In the genomic region with DNA sequence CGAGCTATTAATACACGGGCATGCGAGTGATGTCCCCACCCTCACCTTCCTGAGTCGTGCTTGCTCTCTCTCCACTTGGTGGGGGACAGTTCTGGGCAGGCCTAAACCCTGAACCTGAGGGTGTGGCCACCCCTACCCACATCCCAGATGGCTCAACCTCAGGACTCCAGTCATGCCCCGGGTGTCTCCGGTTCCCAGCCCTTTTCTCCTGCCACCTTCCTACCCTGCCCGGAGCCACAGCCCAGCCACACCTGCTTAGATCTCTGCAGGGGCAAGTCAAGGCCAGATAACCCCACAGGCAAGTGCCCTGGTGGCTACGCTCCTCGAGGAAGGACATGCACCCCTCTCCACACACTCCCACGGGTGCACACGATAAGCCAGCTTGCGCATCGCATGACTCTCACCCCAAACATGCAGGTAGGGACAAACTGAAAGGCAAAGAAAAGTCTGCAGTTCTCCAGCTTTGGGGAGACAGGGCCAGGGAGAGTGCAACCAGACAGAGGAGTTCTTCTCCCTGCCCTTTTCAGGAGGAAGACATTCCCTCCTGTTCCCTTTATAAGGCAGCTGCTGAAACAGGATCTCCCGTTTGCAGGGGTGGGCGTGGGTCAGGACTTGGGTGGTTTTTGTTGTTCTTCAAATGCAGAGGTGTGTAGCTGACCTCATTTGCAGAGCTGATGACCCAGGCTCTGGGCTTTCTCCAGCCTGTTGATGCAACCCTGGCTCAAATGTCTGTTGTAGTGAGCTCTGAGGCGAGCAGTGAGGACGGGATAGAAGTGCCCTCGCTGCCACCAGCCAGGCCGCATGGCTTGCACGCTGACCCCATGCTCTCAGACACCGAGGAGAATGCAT, we compare ENCODE assay signal across 18 cellular contexts.
A peak's percentile ranks its signal among the peaks of the same experiment; 100 is the strongest.
DNase-seq lines count a peak whose midpoint lies in the region; ATAC-seq and TF ChIP-seq lines count a peak whose summit lies in the region.
"Had no signal": no experiment of that assay in that cellular context is flagged by ENCODE, and none has a peak within 500 bp of the region (broad histone marks: within the 10 kb centered on the region; RNA-seq: fewer than 3 reads in every experiment).

No MANE protein-coding gene starts in this region.

- H3K36me3 ChIP-seq in NT2/D1 (ENCODE audit: insufficient read depth, insufficient read length, low read length) = peaks cover 3% of the 10 kb centered on the region
- H3K36me3 ChIP-seq: prostate gland had no signal

- no peaks in the 10 kb centered on the region for H3K27me3 ChIP-seq in NT2/D1 (ENCODE audit: insufficient read depth, insufficient read length)
- H3K27me3 ChIP-seq: ascending aorta, left lung had no signal

- H3K4me3 ChIP-seq in NT2/D1 (ENCODE audit: insufficient read length, low read depth) = no peak overlapping the region
- H3K4me3 ChIP-seq: ascending aorta, GM12878, left lung, prostate gland, SK-N-MC had no signal

- ATAC-seq in esophagus mucosa = peak; percentile 86
- ATAC-seq in HG02973 (IDR thresholded peaks at IDR 0.05; ENCODE audit: unreplicated experiment) = no peak
- no peak for ATAC-seq in omental fat pad (ENCODE audit: low FRiP score)
- no peak for ATAC-seq in HG02938 (IDR thresholded peaks at IDR 0.05; ENCODE audit: unreplicated experiment)

- DNase-seq in ELF-1 (ENCODE audit: low read depth, low spot score) (peak; percentile 31), NT2/D1 (ENCODE audit: low read depth, low spot score) (no peak), nephron progenitor cell (peak; percentile 31), omental fat pad (ENCODE audit: low spot score) (no peak), A172 (ENCODE audit: low spot score) (no peak)
- DNase-seq: activated naive CD4-positive, alpha-beta T cell; left lung; naive thymus-derived CD4-positive, alpha-beta T cell; NCI-H1417 treated with DMSO at 0.1 percent for 48 hours; NCI-H446 treated with DMSO at 0.1 percent for 48 hours had no signal

- peaks cover 34% of the 10 kb centered on the region for H3K4me1 Mint-ChIP-seq in nephron progenitor cell

- H3K27ac Mint-ChIP-seq in nephron progenitor cell = peak overlapping the region; percentile 60
- H3K27ac Mint-ChIP-seq: activated CD4-positive, alpha-beta T cell treated with anti-CD3 and anti-CD28 coated beads, Interleukin-2, amount 10 ng/mL, durations not matched to agents 7 days and 5 days; naive thymus-derived CD4-positive, alpha-beta T cell had no signal

- no peaks in the 10 kb centered on the region for H3K9me3 ChIP-seq in NT2/D1 (ENCODE audit: insufficient read depth, low read length)
- H3K9me3 ChIP-seq: ascending aorta, left lung, prostate gland had no signal

- no peaks in the 10 kb centered on the region for H3K9me3 Mint-ChIP-seq in nephron progenitor cell
- H3K9me3 Mint-ChIP-seq: activated CD4-positive, alpha-beta T cell treated with anti-CD3 and anti-CD28 coated beads, Interleukin-2, amount 10 ng/mL, durations not matched to agents 7 days and 5 days; naive thymus-derived CD4-positive, alpha-beta T cell had no signal

- TF ChIP-seq CTCF in nephron progenitor cell (IDR thresholded peaks at IDR 0.05) (no peak), omental fat pad (IDR thresholded peaks at IDR 0.05) (no peak)

- peak overlapping the region; percentile 38 for H3K9ac ChIP-seq in NT2/D1 (ENCODE audit: insufficient read length, low read depth)

- H3K4me3 Mint-ChIP-seq in nephron progenitor cell = no peak overlapping the region
- H3K4me3 Mint-ChIP-seq: activated CD4-positive, alpha-beta T cell treated with anti-CD3 and anti-CD28 coated beads, Interleukin-2, amount 10 ng/mL, durations not matched to agents 7 days and 5 days; naive thymus-derived CD4-positive, alpha-beta T cell had no signal

- peaks cover 8% of the 10 kb centered on the region for H3K4me1 ChIP-seq in NT2/D1 (ENCODE audit: insufficient read depth, insufficient read length)
- H3K4me1 ChIP-seq: ascending aorta, left lung, prostate gland had no signal

- H3K36me3 Mint-ChIP-seq in nephron progenitor cell (ENCODE audit: low read depth) = peaks cover 16% of the 10 kb centered on the region

- peaks cover 5% of the 10 kb centered on the region for H3K27me3 Mint-ChIP-seq in nephron progenitor cell (ENCODE audit: low read depth, poor library complexity)
- H3K27me3 Mint-ChIP-seq: activated CD4-positive, alpha-beta T cell treated with anti-CD3 and anti-CD28 coated beads, Interleukin-2, amount 10 ng/mL, durations not matched to agents 7 days and 5 days; naive thymus-derived CD4-positive, alpha-beta T cell had no signal

Comparison
In these comparisons a context has a peak if more than half of its experiments do, and no peak if none do; other contexts are left out.
1. DNase-seq: peak in ELF-1 (single experiment) and nephron progenitor cell (single experiment); none in NT2/D1 (single experiment), omental fat pad (single experiment) and A172 (single experiment).